ENCODE assay signal across 8 cellular contexts in genomic region chr2:227324671-227325055, GRCh38. TPM values are rescaled to one million over a fixed set of nuclear protein-coding genes. Genes with fewer than 3 reads are reported as not detected.
A peak's percentile ranks its signal among the peaks of the same experiment; 100 is the strongest.
DNase-seq lines count a peak whose midpoint lies in the region; ATAC-seq and TF ChIP-seq lines count a peak whose summit lies in the region.

No MANE protein-coding gene starts in this region.

- H3K36me3 Mint-ChIP-seq in CD4-positive, CD25-positive, alpha-beta regulatory T cell, result peaks cover 13% of the 10 kb centered on the region
- peaks cover 11% of the 10 kb centered on the region for H3K36me3 Mint-ChIP-seq in mesothelial cell of epicardium

- H3K4me2 ChIP-seq in OCI-LY3 (ENCODE audit: low read length), result peak overlapping the region; percentile 78

- no peak for TF ChIP-seq CTCF in OCI-LY3 (IDR thresholded peaks at IDR 0.05; ENCODE audit: low read depth, low read length)
- TF ChIP-seq CTCF in mesothelial cell of epicardium (IDR thresholded peaks at IDR 0.05; ENCODE audit: unreplicated experiment), result no peak

- no peak for DNase-seq in CD4-positive, CD25-positive, alpha-beta regulatory T cell
- DNase-seq in ecto neural progenitor cell (ENCODE audit: low spot score) (peak; percentile 49), mesothelial cell of epicardium (ENCODE audit: low spot score in 2 of 2, unreplicated experiment in 2 of 2) (peak in 1 of 2 experiments; percentile 44), aorta (no peak), KG1 (lab: John Stamatoyannopoulos, UW) (no peak), NCI-H446 treated with DMSO at 0.1 percent for 48 hours (lab: John Stamatoyannopoulos, UW) (no peak)

- H3K9me3 Mint-ChIP-seq in CD4-positive, CD25-positive, alpha-beta regulatory T cell, result peaks cover 0 to under 1% (median 0%) of the 10 kb centered on the region in 7 donors
- peaks cover 21% of the 10 kb centered on the region for H3K9me3 Mint-ChIP-seq in mesothelial cell of epicardium

- H3K9me3 ChIP-seq in CD4-positive, CD25-positive, alpha-beta regulatory T cell (ENCODE audit: control insufficient read depth in 2 of 2, low read length in 2 of 2), result no peaks in the 10 kb centered on the region
- H3K9me3 ChIP-seq in OCI-LY3 (ENCODE audit: insufficient read depth, low read length), result no peaks in the 10 kb centered on the region
- H3K9me3 ChIP-seq in aorta (ENCODE audit: control insufficient read depth, low read length), result no peaks in the 10 kb centered on the region

- peaks cover 18% of the 10 kb centered on the region for H3K4me1 ChIP-seq in CD4-positive, CD25-positive, alpha-beta regulatory T cell (ENCODE audit: control insufficient read depth, insufficient read depth, low read length, poor library complexity, severe bottlenecking)
- H3K4me1 ChIP-seq in OCI-LY3 (ENCODE audit: low read length) (peaks cover 9% of the 10 kb centered on the region), aorta (ENCODE audit: control insufficient read depth in 1 of 2, insufficient read depth in 2 of 2, low read length in 2 of 2) (peaks cover 0 to 3% of the 10 kb centered on the region in 2 donors)

- H3K9ac ChIP-seq in OCI-LY3 (ENCODE audit: low read length), result peak overlapping the region; percentile 94

- peak overlapping the region; percentile 99 for H2AFZ ChIP-seq in OCI-LY3 (ENCODE audit: low read depth, low read length)

- H3K4me3 ChIP-seq in CD4-positive, CD25-positive, alpha-beta regulatory T cell (ENCODE audit: low read depth, low read length), result peak overlapping the region; percentile 91
- peak overlapping the region; percentile 99 for H3K4me3 ChIP-seq in OCI-LY3 (ENCODE audit: low read length)
- H3K4me3 ChIP-seq in aorta (ENCODE audit: low read length in 2 of 2), result peak overlapping the region; percentile 85 to 97

- no peaks in the 10 kb centered on the region for H3K36me3 ChIP-seq in CD4-positive, CD25-positive, alpha-beta regulatory T cell (ENCODE audit: control insufficient read depth, insufficient read depth, low read length)
- H3K36me3 ChIP-seq in OCI-LY3 (replicated peaks; ENCODE audit: low read depth, low read length) (peaks cover 3% of the 10 kb centered on the region), aorta (ENCODE audit: control insufficient read depth in 1 of 2, insufficient read depth in 2 of 2, low read length in 1 of 2) (no peaks in the 10 kb centered on the region)

- H3K4me1 Mint-ChIP-seq in CD4-positive, CD25-positive, alpha-beta regulatory T cell, result peaks cover 25 to 56% (median 44%) of the 10 kb centered on the region in 4 donors
- peaks cover 28% of the 10 kb centered on the region for H3K4me1 Mint-ChIP-seq in mesothelial cell of epicardium

- H4K20me1 ChIP-seq in OCI-LY3 (ENCODE audit: insufficient read depth, low read length), result 0 out of 2 replicates have a peak, but pooled peaks cover 3% of the 10 kb centered on the region

- 4 to 12% methylated on average over 6 of the region's 6 CpGs for WGBS in aorta, 2 donors

- peaks cover 28% of the 10 kb centered on the region for H3K79me2 ChIP-seq in OCI-LY3 (ENCODE audit: low read length)

- peak overlapping the region; percentile 48 to 95 (median 90) for H3K27ac Mint-ChIP-seq in CD4-positive, CD25-positive, alpha-beta regulatory T cell
- H3K27ac Mint-ChIP-seq in mesothelial cell of epicardium, result peak overlapping the region; percentile 99

- H3K4me3 Mint-ChIP-seq in CD4-positive, CD25-positive, alpha-beta regulatory T cell, result peak overlapping the region; percentile 89 to 96 (median 96)
- peak overlapping the region; percentile 95 for H3K4me3 Mint-ChIP-seq in mesothelial cell of epicardium

- H3K27ac ChIP-seq in CD4-positive, CD25-positive, alpha-beta regulatory T cell (ENCODE audit: insufficient read depth, low read length, poor library complexity, severe bottlenecking), result peak overlapping the region; percentile 74
- H3K27ac ChIP-seq in OCI-LY3 (ENCODE audit: low read length) (peak overlapping the region; percentile 58), aorta (ENCODE audit: low read depth in 1 of 2, low read length in 2 of 2) (peak overlapping the region in 1 of 2 donors; percentile 73)

- ATAC-seq in CD4-positive, CD25-positive, alpha-beta regulatory T cell (ENCODE audit: low read depth in 2 of 2), result no peak
- ATAC-seq in GM19467 (IDR thresholded peaks at IDR 0.05; ENCODE audit: unreplicated experiment) (peak; percentile 2), aorta (ENCODE audit: low FRiP score) (no peak)

- peaks cover 2% of the 10 kb centered on the region for H3K27me3 ChIP-seq in CD4-positive, CD25-positive, alpha-beta regulatory T cell (ENCODE audit: control insufficient read depth, insufficient read depth, low read length)
- H3K27me3 ChIP-seq in OCI-LY3 (ENCODE audit: low read depth, low read length) (no peaks in the 10 kb centered on the region), aorta (ENCODE audit: control insufficient read depth in 1 of 2, insufficient read depth in 2 of 2, low read length in 1 of 2) (no peaks in the 10 kb centered on the region)

- peaks cover 14% of the 10 kb centered on the region for H3K27me3 Mint-ChIP-seq in CD4-positive, CD25-positive, alpha-beta regulatory T cell
- no peaks in the 10 kb centered on the region for H3K27me3 Mint-ChIP-seq in mesothelial cell of epicardium (ENCODE audit: low read depth)

- intact Hi-C loops in aorta (cut with DNase I), result loop anchor here (5.0 to 10.0 kb wide), 2 partner anchors 43 to 140 kb away; no protein-coding TSS in a partner anchor

RNA-seq across cellular contexts. Expression of gene MFF, which starts 0.4 kb away (rescaled TPM):
- 62.3 TPM for total RNA-seq in CD4-positive, CD25-positive, alpha-beta regulatory T cell
- 100 to 1,000 TPM; 122 to 150 (median 142) TPM for polyA plus RNA-seq in CD4-positive, CD25-positive, alpha-beta regulatory T cell
- total RNA-seq in mesothelial cell of epicardium, result 90.2 to 93.9 TPM (median 93.3 TPM) in 3 replicates
- 10 to 100 TPM; 57.4 to 76.9 TPM for total RNA-seq in aorta
- 100 to 1,000 TPM in 1 of 2 donors, 10 to 100 TPM in 1; 97.6 to 119 TPM for polyA plus RNA-seq in aorta

RNA-seq across cellular contexts. Expression of gene TM4SF20, which starts 54.4 kb away (rescaled TPM):
- not detected for total RNA-seq in CD4-positive, CD25-positive, alpha-beta regulatory T cell
- polyA plus RNA-seq in CD4-positive, CD25-positive, alpha-beta regulatory T cell, result not detected
- total RNA-seq in mesothelial cell of epicardium, result not detected in 3 replicates
- total RNA-seq in aorta, result not detected
- 10 to 100 TPM in 1 of 2 donors, not detected in 1; 25.0 TPM for polyA plus RNA-seq in aorta
